In the genomic region with DNA sequence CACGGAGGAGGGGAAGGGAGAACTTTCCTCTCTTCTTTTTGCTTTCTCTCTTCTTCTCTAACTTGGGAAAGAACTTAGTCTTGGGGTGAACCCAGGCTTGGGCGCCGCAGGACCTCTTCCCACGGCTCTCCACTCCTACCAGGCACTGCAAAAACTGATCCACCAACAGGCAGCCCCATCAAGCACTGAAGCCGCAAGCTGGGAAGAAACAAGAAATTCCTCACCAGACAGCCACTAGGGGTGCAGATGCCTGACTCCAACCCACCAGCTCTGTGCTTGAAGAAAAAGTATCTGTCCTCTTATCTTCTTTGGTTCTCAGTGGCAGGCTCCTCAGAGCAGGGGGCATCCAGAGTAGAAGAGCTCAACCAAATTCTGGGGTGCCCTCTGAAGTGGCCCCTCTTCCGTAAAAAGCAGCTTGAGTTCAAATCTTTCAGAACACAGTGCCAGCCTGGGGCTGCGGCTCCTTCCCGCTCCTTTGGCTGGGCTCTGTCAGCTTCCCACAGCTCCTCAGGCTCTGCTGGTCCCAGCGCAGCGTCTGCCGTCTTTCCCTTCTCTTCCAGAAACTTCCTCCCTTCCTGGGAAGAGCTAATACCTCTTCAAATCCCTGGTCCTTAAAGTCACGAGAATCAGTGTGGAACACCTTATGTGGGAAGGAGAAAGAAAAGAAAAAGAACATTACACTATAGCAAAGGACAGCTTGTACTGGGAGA, we compare ENCODE assay signal across 9 cellular contexts. TPM values are rescaled to one million over a fixed set of nuclear protein-coding genes. Genes with fewer than 3 reads are reported as not detected.
A peak's percentile ranks its signal among the peaks of the same experiment; 100 is the strongest.
DNase-seq lines count a peak whose midpoint lies in the region; ATAC-seq, FAIRE-seq and TF ChIP-seq lines count a peak whose summit lies in the region.
"Had no signal": no experiment of that assay in that cellular context is flagged by ENCODE, and none has a peak within 500 bp of the region (broad histone marks: within the 10 kb centered on the region; RNA-seq: fewer than 3 reads in every experiment).

No MANE protein-coding gene starts in this region.

- H3K27me3 ChIP-seq in bronchial epithelial cell (ENCODE audit: control insufficient read depth, insufficient read depth, low read length): no peaks in the 10 kb centered on the region

- H3K9me3 Mint-ChIP-seq in Calu3 (ENCODE audit: low read depth, unreplicated experiment) (no peaks in the 10 kb centered on the region), IgD-negative memory B cell (no peaks in the 10 kb centered on the region)
- no peaks in the 10 kb centered on the region for H3K9me3 Mint-ChIP-seq in natural killer cell treated with Interleukin-12 subunit alpha and Interleukin-12 subunit beta and Interleukin-15 and Interleukin-18, amount 100 ng/mL, for 72 hours
- H3K9me3 Mint-ChIP-seq: T-helper 1 cell treated with Interleukin-12 subunit alpha and Interleukin-12 subunit beta and Interleukin-4 antibody, amounts not matched to agents 30 μg/mL and 1 μg/mL, for 36 hours had no signal

- TF ChIP-seq CTCF in Calu3 (IDR thresholded peaks at IDR 0.05; ENCODE audit: unreplicated experiment) (peak; percentile 16), bronchial epithelial cell (IDR thresholded peaks at IDR 0.05; ENCODE audit: insufficient read depth, low read length, severe bottlenecking) (peak; percentile 38), omental fat pad (IDR thresholded peaks at IDR 0.05) (no peak)

- DNase-seq in Calu3: no peak
- DNase-seq in bronchial epithelial cell (ENCODE audit: low read depth): no peak
- DNase-seq in natural killer cell treated with Interleukin-12 subunit alpha and Interleukin-12 subunit beta and Interleukin-15 and Interleukin-18, amount 100 ng/mL, for 72 hours (ENCODE audit: low spot score): peak; percentile 55
- DNase-seq in NCI-H1105 (lab: John Stamatoyannopoulos, UW): no peak
- no peak for DNase-seq in omental fat pad (ENCODE audit: low spot score)

- peaks cover 5% of the 10 kb centered on the region for H3K36me3 ChIP-seq in bronchial epithelial cell (ENCODE audit: control insufficient read depth, insufficient read depth, low read length)

- H3K27ac Mint-ChIP-seq in Calu3 (ENCODE audit: unreplicated experiment): no peak overlapping the region
- H3K27ac Mint-ChIP-seq in IgD-negative memory B cell: no peak overlapping the region
- H3K27ac Mint-ChIP-seq in natural killer cell treated with Interleukin-12 subunit alpha and Interleukin-12 subunit beta and Interleukin-15 and Interleukin-18, amount 100 ng/mL, for 72 hours: peak overlapping the region; percentile 82 to 87
- H3K27ac Mint-ChIP-seq: T-helper 1 cell treated with Interleukin-12 subunit alpha and Interleukin-12 subunit beta and Interleukin-4 antibody, amounts not matched to agents 30 μg/mL and 1 μg/mL, for 36 hours had no signal

- intact Hi-C loops in Calu3 (cut with micrococcal nuclease; ENCODE audit: unreplicated experiment): loop anchor here (5.0 kb wide), 1 partner anchor 97 kb away; no protein-coding TSS in a partner anchor

- H3K27me3 Mint-ChIP-seq in Calu3 (ENCODE audit: unreplicated experiment) (no peaks in the 10 kb centered on the region), IgD-negative memory B cell (no peaks in the 10 kb centered on the region)
- H3K27me3 Mint-ChIP-seq in natural killer cell treated with Interleukin-12 subunit alpha and Interleukin-12 subunit beta and Interleukin-15 and Interleukin-18, amount 100 ng/mL, for 72 hours: no peaks in the 10 kb centered on the region

- ATAC-seq in natural killer cell treated with Interleukin-12 subunit alpha and Interleukin-12 subunit beta and Interleukin-15 and Interleukin-18, amount 100 ng/mL, for 72 hours: no peak
- no peak for ATAC-seq in GM18502 (IDR thresholded peaks at IDR 0.05; ENCODE audit: poor library complexity, unreplicated experiment)
- no peak for ATAC-seq in HG03457 (IDR thresholded peaks at IDR 0.05; ENCODE audit: unreplicated experiment)
- no peak for ATAC-seq in omental fat pad (ENCODE audit: low FRiP score)

- H3K4me1 Mint-ChIP-seq in Calu3 (ENCODE audit: low read depth, unreplicated experiment): peaks cover 35% of the 10 kb centered on the region
- peaks cover 41 to 56% (median 47%) of the 10 kb centered on the region in 3 donors for H3K4me1 Mint-ChIP-seq in IgD-negative memory B cell
- H3K4me1 Mint-ChIP-seq in natural killer cell treated with Interleukin-12 subunit alpha and Interleukin-12 subunit beta and Interleukin-15 and Interleukin-18, amount 100 ng/mL, for 72 hours (ENCODE audit: low read depth in 2 of 2): peaks cover 66 to 68% of the 10 kb centered on the region in 2 donors

- no peak for FAIRE-seq in bronchial epithelial cell (lab: Jason Lieb, UNC)

- BruUV-seq in Calu3 (replicated peaks; lab: Mats Ljungman, UMichigan): no TSS peak

- peaks cover 31% of the 10 kb centered on the region for H3K36me3 Mint-ChIP-seq in Calu3 (ENCODE audit: insufficient read depth, unreplicated experiment)
- peaks cover 6% of the 10 kb centered on the region for H3K36me3 Mint-ChIP-seq in IgD-negative memory B cell
- peaks cover 4% of the 10 kb centered on the region for H3K36me3 Mint-ChIP-seq in natural killer cell treated with Interleukin-12 subunit alpha and Interleukin-12 subunit beta and Interleukin-15 and Interleukin-18, amount 100 ng/mL, for 72 hours

- H3K4me3 ChIP-seq in bronchial epithelial cell (ENCODE audit: low read depth, low read length): no peak overlapping the region

- H3K4me3 Mint-ChIP-seq in Calu3 (ENCODE audit: low read depth, unreplicated experiment): no peak overlapping the region
- H3K4me3 Mint-ChIP-seq in IgD-negative memory B cell: peak overlapping the region in 3 of 4 donors; percentile 32 to 96 (median 51)
- H3K4me3 Mint-ChIP-seq in natural killer cell treated with Interleukin-12 subunit alpha and Interleukin-12 subunit beta and Interleukin-15 and Interleukin-18, amount 100 ng/mL, for 72 hours: peak overlapping the region; percentile 99

- CTCF ChIA-PET in Calu3 (lab: Charles Lee): interaction anchor here (0.9 to 1.3 kb wide), 2 partner anchors 97 to 167 kb away, joined by 3 to 4 read pairs; no protein-coding TSS in a partner anchor

RNA-seq across cellular contexts. Expression of gene SLC41A1, which starts 2.4 kb away (rescaled TPM):
- total RNA-seq in Calu3 (2022) (27.8 and 31.9 TPM in 2 replicates), bronchial epithelial cell (6.6 and 8.6 TPM in 2 replicates), omental fat pad (10 to 100 TPM; 15.3 to 33.1 (median 25.1) TPM)
- polyA plus RNA-seq in IgD-negative memory B cell: 10.9 TPM
- 10 to 100 TPM; 66.2 to 80.2 TPM for total RNA-seq in natural killer cell treated with Interleukin-12 subunit alpha and Interleukin-12 subunit beta and Interleukin-15 and Interleukin-18, amount 100 ng/mL, for 72 hours

RNA-seq across cellular contexts. Expression of gene RAB29, which starts 35.3 kb away (rescaled TPM):
- total RNA-seq in Calu3 (2022) (27.1 and 29.5 TPM in 2 replicates), bronchial epithelial cell (14.3 and 18.7 TPM in 2 replicates), omental fat pad (10 to 100 TPM; 14.4 to 26.9 (median 20.0) TPM)
- 92.2 TPM for polyA plus RNA-seq in IgD-negative memory B cell
- total RNA-seq in natural killer cell treated with Interleukin-12 subunit alpha and Interleukin-12 subunit beta and Interleukin-15 and Interleukin-18, amount 100 ng/mL, for 72 hours: 100 to 1,000 TPM; 109 to 217 TPM

RNA-seq across cellular contexts. Expression of gene PM20D1, which starts 39.3 kb away (rescaled TPM):
- 0.26 and 0.32 TPM in 2 replicates for total RNA-seq in Calu3 (2022)
- polyA plus RNA-seq in IgD-negative memory B cell: 2.0 TPM
- total RNA-seq in bronchial epithelial cell: not detected in 2 replicates
- total RNA-seq in natural killer cell treated with Interleukin-12 subunit alpha and Interleukin-12 subunit beta and Interleukin-15 and Interleukin-18, amount 100 ng/mL, for 72 hours: under 1 TPM in 1 of 2 donors, not detected in 1; 0.75 TPM
- under 1 TPM; 0.19 to 0.74 (median 0.50) TPM for total RNA-seq in omental fat pad

Comparison
In these comparisons a context has a peak if more than half of its experiments do, and no peak if none do; other contexts are left out.
1. H3K27ac Mint-ChIP-seq: peak in natural killer cell treated with Interleukin-12 subunit alpha and Interleukin-12 subunit beta and Interleukin-15 and Interleukin-18, amount 100 ng/mL, for 72 hours (2 of 2); none in Calu3 (single experiment) and IgD-negative memory B cell (0 of 3).
2. CTCF ChIP-seq: peak in Calu3 (single experiment) and bronchial epithelial cell (single experiment); none in omental fat pad (0 of 3).